20 cellular contexts compared by ENCODE assay signal in the genomic region with DNA sequence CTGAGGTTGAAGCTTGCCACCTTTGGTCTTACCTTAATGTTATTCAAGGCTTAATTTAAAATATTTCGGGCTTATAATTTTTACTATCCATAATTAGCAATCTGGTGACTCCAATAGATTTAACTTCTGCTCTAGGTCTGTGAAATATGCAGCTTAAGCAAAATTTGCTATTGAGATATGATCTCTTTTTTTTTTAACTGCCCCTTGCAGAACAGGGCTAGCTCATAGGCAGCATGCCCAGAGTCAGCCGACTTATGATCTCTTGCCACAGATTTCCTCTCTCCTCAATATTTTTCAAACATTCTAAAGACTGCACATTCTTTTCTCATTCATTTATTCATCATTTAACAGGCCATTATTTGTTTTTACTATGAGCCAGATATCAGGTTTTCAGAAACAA. TPM values are rescaled to one million over a fixed set of nuclear protein-coding genes. Genes with fewer than 3 reads are reported as not detected.
DNase-seq lines count a peak whose midpoint lies in the region; ATAC-seq and TF ChIP-seq lines count a peak whose summit lies in the region.
"Had no signal": no experiment of that assay in that cellular context is flagged by ENCODE, and none has a peak within 500 bp of the region (broad histone marks: within the 10 kb centered on the region; RNA-seq: fewer than 3 reads in every experiment).

No MANE protein-coding gene starts in this region.

- intact Hi-C loops in testis (cut with DNase I; ENCODE audit: low total_unique reads) = no loop called here

- H2AFZ ChIP-seq in SK-N-SH (ENCODE audit: low read depth) = peak overlapping the region; percentile 26; the same call in 1 of the 2 replicates

- H3K4me3 ChIP-seq in SK-N-SH (ENCODE audit: low read depth in 2 of 2, low read length in 1 of 2) (no peak overlapping the region), choroid plexus epithelial cell (ENCODE audit: low read depth, low read length) (no peak overlapping the region), testis (no peak overlapping the region)
- H3K4me3 ChIP-seq: HAP-1 had no signal

- H3K9me2 ChIP-seq in SK-N-SH = no peaks in the 10 kb centered on the region

- no peak overlapping the region for H3K4me2 ChIP-seq in SK-N-SH

- TF ChIP-seq CTCF in SK-N-SH (IDR thresholded peaks at IDR 0.05) = no peak
- no peak for TF ChIP-seq CTCF in choroid plexus epithelial cell (conservative IDR thresholded peaks at IDR 0.05; ENCODE audit: low read depth, low read length)
- no peak for TF ChIP-seq CTCF in testis (IDR thresholded peaks at IDR 0.05)

- H3K27me3 ChIP-seq in SK-N-SH (ENCODE audit: insufficient read depth) (no peaks in the 10 kb centered on the region), testis (no peaks in the 10 kb centered on the region)

- H3K4me1 ChIP-seq in SK-N-SH (ENCODE audit: control insufficient read depth in 1 of 2, insufficient read depth in 2 of 2, low read depth in 1 of 2, low read length in 1 of 2) (peaks cover 0 to 7% of the 10 kb centered on the region in 2 experiments; a peak in 1 of 4 replicates), testis (peaks cover 5% of the 10 kb centered on the region)

- H3K27ac ChIP-seq in SK-N-SH (ENCODE audit: low read depth in 2 of 2, low read length in 1 of 2) (peak overlapping the region in 1 of 2 experiments; percentile 14; a peak in 1 of 4 replicates), testis (no peak overlapping the region)
- H3K27ac ChIP-seq: 22Rv1, RWPE1 had no signal

- H3K9me3 ChIP-seq in SK-N-SH = no peaks in the 10 kb centered on the region
- H3K9me3 ChIP-seq in testis = no peaks in the 10 kb centered on the region
- H3K9me3 ChIP-seq: HAP-1 had no signal

- no peaks in the 10 kb centered on the region for H4K20me1 ChIP-seq in SK-N-SH (ENCODE audit: insufficient read depth)

- H3F3A ChIP-seq in SK-N-SH (replicated peaks; ENCODE audit: insufficient read depth) = no peaks in the 10 kb centered on the region

- H3K36me3 ChIP-seq in SK-N-SH (replicated peaks in 1 of 2; ENCODE audit: control insufficient read depth in 1 of 2, insufficient read depth in 2 of 2, low read length in 1 of 2) (no peaks in the 10 kb centered on the region), testis (ENCODE audit: low read depth, missing control alignments) (no peaks in the 10 kb centered on the region)
- H3K36me3 ChIP-seq: HAP-1 had no signal

- DNase-seq in SK-N-SH (no peak), choroid plexus epithelial cell (ENCODE audit: low read depth) (peak; percentile 76), iris pigment epithelial cell (ENCODE audit: low read depth) (peak; percentile 34), testis (peak; percentile 27), NCI-H187 (lab: John Stamatoyannopoulos, UW) (no peak), HT-29 (ENCODE audit: low spot score) (no peak), dermis blood vessel endothelial cell (no peak)
- DNase-seq: DMS79, KBM-7, MV-4-11, NCI-H187 treated with DMSO at 0.1 percent for 48 hours, NCI-H226, NCI-H526, PC-3, SIG-M5 had no signal

- 46% methylated on average over 2 of the region's 2 CpGs for WGBS in SK-N-SH (ENCODE audit: low lambda C conversion rate)
- WGBS in testis, 2 donors = 60 to 66% methylated on average over 2 of the region's 2 CpGs

- H3K79me2 ChIP-seq in SK-N-SH (ENCODE audit: insufficient read depth) = no peaks in the 10 kb centered on the region

- no peak for TF ChIP-seq EP300 in SK-N-SH (IDR thresholded peaks at IDR 0.05; ENCODE audit: borderline replicate concordance in 1 of 2, low read depth in 1 of 2, low read length in 1 of 2)

- CTCF ChIA-PET in SK-N-SH (lab: Yijun Ruan, JAX) = no interaction called here

- POLR2A ChIA-PET in SK-N-SH (lab: Yijun Ruan, JAX) = interaction anchor here (0.7 kb wide), 1 partner anchor 230 kb away, joined by 4 read pairs; no protein-coding TSS in a partner anchor

- TF ChIP-seq RAD21 in SK-N-SH (IDR thresholded peaks at IDR 0.05; ENCODE audit: low read length) = no peak

- ATAC-seq in SK-N-SH treated with all-trans-retinoic acid at 6 μM for 48 hours = no peak
- ATAC-seq: PC-3 had no signal

- no peak for TF ChIP-seq POLR2A in testis (IDR thresholded peaks at IDR 0.05)

- no peak overlapping the region for H3K9ac ChIP-seq in SK-N-SH

TF ChIP-seq in SK-N-SH, 30 proteins besides CTCF, POLR2A, EP300 and RAD21:
- TF ChIP-seq, protein P1, sequence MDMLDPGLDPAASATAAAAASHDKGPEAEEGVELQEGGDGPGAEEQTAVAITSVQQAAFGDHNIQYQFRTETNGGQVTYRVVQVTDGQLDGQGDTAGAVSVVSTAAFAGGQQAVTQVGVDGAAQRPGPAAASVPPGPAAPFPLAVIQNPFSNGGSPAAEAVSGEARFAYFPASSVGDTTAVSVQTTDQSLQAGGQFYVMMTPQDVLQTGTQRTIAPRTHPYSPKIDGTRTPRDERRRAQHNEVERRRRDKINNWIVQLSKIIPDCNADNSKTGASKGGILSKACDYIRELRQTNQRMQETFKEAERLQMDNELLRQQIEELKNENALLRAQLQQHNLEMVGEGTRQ (IDR thresholded peaks at IDR 0.05; ENCODE audit: borderline replicate concordance, low read depth, low read length) = no peak

TF ChIP-seq in SK-N-SH treated with all-trans-retinoic acid at 6 μM for 48 hours, 23 proteins besides CTCF, POLR2A, EP300 and RAD21:
- TF ChIP-seq, protein P2, sequence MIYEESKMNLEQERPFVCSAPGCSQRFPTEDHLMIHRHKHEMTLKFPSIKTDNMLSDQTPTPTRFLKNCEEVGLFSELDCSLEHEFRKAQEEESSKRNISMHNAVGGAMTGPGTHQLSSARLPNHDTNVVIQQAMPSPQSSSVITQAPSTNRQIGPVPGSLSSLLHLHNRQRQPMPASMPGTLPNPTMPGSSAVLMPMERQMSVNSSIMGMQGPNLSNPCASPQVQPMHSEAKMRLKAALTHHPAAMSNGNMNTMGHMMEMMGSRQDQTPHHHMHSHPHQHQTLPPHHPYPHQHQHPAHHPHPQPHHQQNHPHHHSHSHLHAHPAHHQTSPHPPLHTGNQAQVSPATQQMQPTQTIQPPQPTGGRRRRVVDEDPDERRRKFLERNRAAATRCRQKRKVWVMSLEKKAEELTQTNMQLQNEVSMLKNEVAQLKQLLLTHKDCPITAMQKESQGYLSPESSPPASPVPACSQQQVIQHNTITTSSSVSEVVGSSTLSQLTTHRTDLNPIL (CRISPR knock-in tag; IDR thresholded peaks at IDR 0.05; ENCODE audit: low read depth) = no peak
- TF ChIP-seq RARB (CRISPR knock-in tag; IDR thresholded peaks at IDR 0.05) = no peak
- TF ChIP-seq BACH2 (CRISPR knock-in tag; IDR thresholded peaks at IDR 0.05; ENCODE audit: borderline replicate concordance) = no peak
- no peak for TF ChIP-seq GLIS3 (CRISPR knock-in tag; IDR thresholded peaks at IDR 0.05)

RNA-seq across cellular contexts. Expression of a gene that starts 4.5 kb away (rescaled TPM):
- polyA plus RNA-seq in SK-N-SH (2012; rRNA removed) = 0.49 and 0.54 TPM in 2 replicates
- 0.17 TPM in 2 replicates for polyA plus RNA-seq in SK-N-SH (2012; cell fraction: cytosol; rRNA removed)
- polyA plus RNA-seq in SK-N-SH (2012; cell fraction: nucleus; rRNA removed) = 0.54 and 1.0 TPM in 2 replicates
- total RNA-seq in testis = 10 to 100 TPM; 16.9 to 28.2 TPM
- 60.6 TPM for polyA plus RNA-seq in testis (ENCODE audit: insufficient read depth, low read depth, low replicate concordance)
- not detected in 2 replicates for total RNA-seq in HT-29 (2014; rRNA removed; shearing (Covaris generic))
- total RNA-seq in dermis blood vessel endothelial cell = under 0.01 TPM in 1 of 2 replicates, not detected in the other
- polyA plus RNA-seq: CD14-positive monocyte had no signal

Comparison
In these comparisons a context has a peak if more than half of its experiments do, and no peak if none do; other contexts are left out.
1. DNase-seq: peak in choroid plexus epithelial cell (single experiment), iris pigment epithelial cell (single experiment) and testis (single experiment); none in SK-N-SH (single experiment), NCI-H187 (0 of 2), HT-29 (single experiment) and dermis blood vessel endothelial cell (single experiment).
2. RNA of a gene that starts 4.5 kb away (total RNA-seq): 16.9 to 28.2 TPM in testis; not detected in HT-29 and under 0.01 TPM in dermis blood vessel endothelial cell; every median in the first group is over 10 times any median in the second.